In the genomic region with DNA sequence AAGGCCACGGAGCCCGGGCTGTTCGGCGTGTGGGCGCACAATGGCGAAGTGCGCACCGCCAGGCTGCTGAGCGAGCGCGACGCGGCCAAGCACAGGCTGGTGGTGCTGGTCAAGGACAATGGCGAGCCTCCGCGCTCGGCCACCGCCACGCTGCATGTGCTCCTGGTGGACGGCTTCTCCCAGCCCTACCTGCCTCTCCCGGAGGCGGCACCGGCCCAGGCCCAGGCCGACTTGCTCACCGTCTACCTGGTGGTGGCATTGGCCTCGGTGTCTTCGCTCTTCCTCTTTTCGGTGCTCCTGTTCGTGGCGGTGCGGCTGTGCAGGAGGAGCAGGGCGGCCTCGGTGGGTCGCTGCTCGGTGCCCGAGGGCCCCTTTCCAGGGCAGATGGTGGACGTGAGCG, we compare ENCODE assay signal across 5 cellular contexts. TPM values are rescaled to one million over a fixed set of nuclear protein-coding genes. Genes with fewer than 3 reads are reported as not detected.
"Had no signal": no experiment of that assay in that cellular context is flagged by ENCODE, and none has a peak within 500 bp of the region (broad histone marks: within the 10 kb centered on the region; RNA-seq: fewer than 3 reads in every experiment).

No MANE protein-coding gene starts in this region.

RNA-seq across cellular contexts. Expression of gene PCDHB3, which starts 2.2 kb away (rescaled TPM):
- total RNA-seq: HT-29, HT1080, K562 had no signal
- polyA plus RNA-seq: IgD-negative memory B cell, K562 had no signal

RNA-seq across cellular contexts. Expression of gene PCDHB2, which starts 8.1 kb away (rescaled TPM):
- total RNA-seq: HT-29 had no signal
- polyA plus RNA-seq: IgD-negative memory B cell had no signal

RNA-seq across cellular contexts. Expression of gene PCDHB4, which starts 19.1 kb away (rescaled TPM):
- total RNA-seq: HT-29, HT1080, IMR-90, K562 had no signal
- polyA plus RNA-seq: IgD-negative memory B cell, K562 had no signal

RNA-seq across cellular contexts. Expression of gene PCDHB5, which starts 32.5 kb away (rescaled TPM):
- total RNA-seq: HT-29, K562 had no signal
- polyA plus RNA-seq: IgD-negative memory B cell, K562 had no signal

RNA-seq across cellular contexts. Expression of gene PCDHB6, which starts 47.4 kb away (rescaled TPM):
- total RNA-seq: HT-29, K562 had no signal
- polyA plus RNA-seq: IgD-negative memory B cell, K562 had no signal
